ENCODE assay signal across 20 cellular contexts in genomic region chr15:57562220-57562769, GRCh38. TPM values are rescaled to one million over a fixed set of nuclear protein-coding genes. Genes with fewer than 3 reads are reported as not detected.
A peak's percentile ranks its signal among the peaks of the same experiment; 100 is the strongest.
DNase-seq lines count a peak whose midpoint lies in the region; ATAC-seq and TF ChIP-seq lines count a peak whose summit lies in the region.
"Had no signal": no experiment of that assay in that cellular context is flagged by ENCODE, and none has a peak within 500 bp of the region (broad histone marks: within the 10 kb centered on the region; RNA-seq: fewer than 3 reads in every experiment).

No MANE protein-coding gene starts in this region.

- peaks cover 28% of the 10 kb centered on the region for H3K4me1 Mint-ChIP-seq in T-helper 17 cell
- H3K4me1 Mint-ChIP-seq in naive thymus-derived CD4-positive, alpha-beta T cell = peaks cover 12 to 51% (median 43%) of the 10 kb centered on the region in 7 donors
- H3K4me1 Mint-ChIP-seq: brain had no signal

- no peak overlapping the region for H2AK5ac ChIP-seq in IMR-90 (ENCODE audit: low read depth, low read length)

- H4K8ac ChIP-seq in IMR-90 (ENCODE audit: low read depth in 2 of 2, low read length in 2 of 2) = no peak overlapping the region

- H3K9me3 Mint-ChIP-seq in naive thymus-derived CD4-positive, alpha-beta T cell = no peaks in the 10 kb centered on the region

- no peak overlapping the region for H3K56ac ChIP-seq in IMR-90 (ENCODE audit: extremely low read depth, insufficient read depth, low read length)

- H2AFZ ChIP-seq in IMR-90 (replicated peaks; ENCODE audit: low read length, poor library complexity) = peak overlapping the region; percentile 67

- H4K5ac ChIP-seq in IMR-90 (ENCODE audit: low read depth, low read length) = no peak overlapping the region

- no peak overlapping the region for H2BK120ac ChIP-seq in IMR-90 (ENCODE audit: low read depth, low read length)

- H3K4ac ChIP-seq in IMR-90 (ENCODE audit: low read depth, low read length) = no peak overlapping the region

- TF ChIP-seq RAD21 in IMR-90 (IDR thresholded peaks at IDR 0.05; ENCODE audit: low read length) = no peak

- TF ChIP-seq CTCF in IMR-90 (conservative IDR thresholded peaks at IDR 0.05; ENCODE audit: low read depth, low read length) (no peak), fibroblast of pulmonary artery (IDR thresholded peaks at IDR 0.05; ENCODE audit: low read length, missing control alignments) (no peak)

- ATAC-seq in IMR-90 (ENCODE audit: low read depth) = no peak
- no peak for ATAC-seq in T-helper 17 cell
- no peak for ATAC-seq in naive thymus-derived CD4-positive, alpha-beta T cell
- ATAC-seq in GM18868 (IDR thresholded peaks at IDR 0.05; ENCODE audit: unreplicated experiment) = no peak
- ATAC-seq in HG02642 (IDR thresholded peaks at IDR 0.05; ENCODE audit: poor library complexity, unreplicated experiment) = no peak
- ATAC-seq: gastrocnemius medialis had no signal

- H3K14ac ChIP-seq in IMR-90 (replicated peaks; ENCODE audit: low read depth, low read length) = no peak overlapping the region

- H2AK9ac ChIP-seq in IMR-90 (replicated peaks; ENCODE audit: low read depth, low read length, poor library complexity) = no peak overlapping the region

- H3K36me3 Mint-ChIP-seq in T-helper 17 cell (ENCODE audit: low read depth) = no peaks in the 10 kb centered on the region
- no peaks in the 10 kb centered on the region for H3K36me3 Mint-ChIP-seq in naive thymus-derived CD4-positive, alpha-beta T cell
- H3K36me3 Mint-ChIP-seq: brain, CD14-positive monocyte had no signal

- H3K27ac Mint-ChIP-seq in T-helper 17 cell = peak overlapping the region; percentile 77
- peak overlapping the region in 7 of 9 donors; percentile 26 to 94 (median 49) for H3K27ac Mint-ChIP-seq in naive thymus-derived CD4-positive, alpha-beta T cell

- CTCF ChIA-PET in IMR-90 (lab: Yijun Ruan, JAX) = interaction anchor here (0.7 to 1.3 kb wide), 2 partner anchors 20 to 509 kb away, joined by 3 to 4 read pairs; no protein-coding TSS in a partner anchor
- CTCF ChIA-PET in naive thymus-derived CD4-positive, alpha-beta T cell (lab: Charles Lee) = interaction anchor here (1.0 to 1.6 kb wide), 3 partner anchors 24 to 93 kb away, joined by 3 to 7 read pairs (median 6); no protein-coding TSS in a partner anchor

- H3K27me3 Mint-ChIP-seq in T-helper 17 cell = peaks cover 28% of the 10 kb centered on the region
- peaks cover 0 to 5% (median 0%) of the 10 kb centered on the region in 5 donors for H3K27me3 Mint-ChIP-seq in naive thymus-derived CD4-positive, alpha-beta T cell

- H3K79me1 ChIP-seq in IMR-90 (ENCODE audit: low read depth in 1 of 2, low read length in 2 of 2) = no peaks in the 10 kb centered on the region

- H3K18ac ChIP-seq in IMR-90 (ENCODE audit: low read depth, low read length) = no peak overlapping the region

- no TSS peak for BruUV-seq in IMR-90 (replicated peaks; lab: Mats Ljungman, UMichigan)

- H3K4me1 ChIP-seq in IMR-90 (ENCODE audit: control insufficient read depth, insufficient read depth, low read length) = no peaks in the 10 kb centered on the region
- H3K4me1 ChIP-seq in naive thymus-derived CD4-positive, alpha-beta T cell (ENCODE audit: control insufficient read depth in 2 of 2, insufficient read depth in 2 of 2, low read length in 2 of 2) = peaks cover 4 to 15% of the 10 kb centered on the region in 2 donors
- H3K4me1 ChIP-seq: gastrocnemius medialis had no signal

- no peak overlapping the region for H2BK5ac ChIP-seq in IMR-90 (ENCODE audit: low read depth, low read length, poor library complexity, severe bottlenecking)

- WGBS in IMR-90 (ENCODE audit: extremely low coverage in 2 of 2, insufficient read length in 1 of 2), 2 experiments = 37% methylated on average over 5 of the region's 11 CpGs; no CpG with 5 or more reads in 1 of the 2 experiments

- no peak overlapping the region for H3K23ac ChIP-seq in IMR-90 (ENCODE audit: low read depth, low read length)

- TF ChIP-seq POLR2A in IMR-90 (IDR thresholded peaks at IDR 0.05; ENCODE audit: low read depth, low read length) = no peak

- H3K9me3 ChIP-seq in IMR-90 (ENCODE audit: control insufficient read depth, insufficient read depth, low read length) = no peaks in the 10 kb centered on the region
- H3K9me3 ChIP-seq in T-helper 17 cell (ENCODE audit: control insufficient read depth, low read length, poor library complexity, severe bottlenecking) = no peaks in the 10 kb centered on the region
- no peaks in the 10 kb centered on the region for H3K9me3 ChIP-seq in naive thymus-derived CD4-positive, alpha-beta T cell (ENCODE audit: control insufficient read depth in 2 of 3, low read length in 3 of 3)
- H3K9me3 ChIP-seq: gastrocnemius medialis, MG63, ovary had no signal

- H2BK15ac ChIP-seq in IMR-90 (ENCODE audit: low read depth, low read length) = no peak overlapping the region

- H3K36me3 ChIP-seq in IMR-90 (ENCODE audit: control insufficient read depth, insufficient read depth, low read length) = no peaks in the 10 kb centered on the region
- H3K36me3 ChIP-seq in naive thymus-derived CD4-positive, alpha-beta T cell (ENCODE audit: control insufficient read depth in 2 of 3, insufficient read depth in 3 of 3, low read length in 3 of 3) = no peaks in the 10 kb centered on the region
- H3K36me3 ChIP-seq: gastrocnemius medialis, MG63, ovary had no signal

- no peak overlapping the region for H3K9ac ChIP-seq in IMR-90 (ENCODE audit: low read depth, low read length)

- H3K9me1 ChIP-seq in IMR-90 (ENCODE audit: insufficient read depth, low read length) = no peaks in the 10 kb centered on the region

- dilution Hi-C loops in IMR-90 (cut with HindIII; ENCODE audit: low sequenced_read_pairs, unreplicated experiment) = no loop called here

- POLR2A ChIA-PET in IMR-90 (lab: Charles Lee; ENCODE audit: unreplicated experiment) = no interaction called here
- POLR2A ChIA-PET in naive thymus-derived CD4-positive, alpha-beta T cell (lab: Charles Lee) = no interaction called here

- H2BK20ac ChIP-seq in IMR-90 (ENCODE audit: low read depth, low read length) = no peak overlapping the region

- H3K27ac ChIP-seq in IMR-90 (ENCODE audit: insufficient read depth, low read length) = no peak overlapping the region
- no peak overlapping the region for H3K27ac ChIP-seq in naive thymus-derived CD4-positive, alpha-beta T cell (ENCODE audit: low read depth, low read length)
- H3K27ac ChIP-seq: ovary had no signal

- intact Hi-C loops in IMR-90 (cut with micrococcal nuclease) = loop anchor here (10.0 kb wide), 1 partner anchor 513 kb away; no protein-coding TSS in a partner anchor
- intact Hi-C loops in naive thymus-derived CD4-positive, alpha-beta T cell (cut with micrococcal nuclease) = loop anchor here (5.0 to 10.0 kb wide), 4 partner anchors 80 to 623 kb away; partner anchors contain the start of gene POLR2M (in 1 of the 2)

- H4K91ac ChIP-seq in IMR-90 (ENCODE audit: insufficient read depth, low read depth, low read length) = no peak overlapping the region

- DNase-seq in IMR-90 (no peak), T-helper 17 cell (no peak), fibroblast of pulmonary artery (ENCODE audit: low read depth) (peak; percentile 25), D341Med (ENCODE audit: low spot score) (no peak), NCI-H524 treated with DMSO at 0.1 percent for 48 hours (lab: John Stamatoyannopoulos, UW) (no peak)
- DNase-seq in naive thymus-derived CD4-positive, alpha-beta T cell = no peak
- DNase-seq: activated CD8-positive, alpha-beta memory T cell treated with anti-CD3 and anti-CD28 coated beads for 24 hours; activated gamma-delta T cell; gastrocnemius medialis; H7; MG63; midbrain; NCI-H1930; SIG-M5 had no signal

- H3K4me3 ChIP-seq in IMR-90 (ENCODE audit: insufficient read depth, low read depth, low read length) (no peak overlapping the region), fibroblast of pulmonary artery (replicated peaks; ENCODE audit: low read depth, low read length) (no peak overlapping the region)
- no peak overlapping the region for H3K4me3 ChIP-seq in naive thymus-derived CD4-positive, alpha-beta T cell (ENCODE audit: low read length)
- H3K4me3 ChIP-seq: gastrocnemius medialis, MG63, ovary, smooth muscle cell had no signal

- in situ Hi-C loops in IMR-90 (cut with MboI; ENCODE audit: low sequenced_read_pairs) = loop anchor here (10.0 kb wide), 1 partner anchor 303 kb away; no protein-coding TSS in a partner anchor

- H3K4me3 Mint-ChIP-seq in T-helper 17 cell = peak overlapping the region; percentile 41
- peak overlapping the region in 6 of 10 donors; percentile 15 to 67 (median 43) for H3K4me3 Mint-ChIP-seq in naive thymus-derived CD4-positive, alpha-beta T cell
- H3K4me3 Mint-ChIP-seq: brain had no signal

- no peaks in the 10 kb centered on the region for H4K20me1 ChIP-seq in IMR-90 (ENCODE audit: insufficient read depth, low read length)

- H3K4me2 ChIP-seq in IMR-90 (ENCODE audit: low read depth, low read length) = no peak overlapping the region

- H3K27me3 ChIP-seq in IMR-90 (ENCODE audit: control insufficient read depth, insufficient read depth, low read length) = peaks cover 19% of the 10 kb centered on the region
- no peaks in the 10 kb centered on the region for H3K27me3 ChIP-seq in naive thymus-derived CD4-positive, alpha-beta T cell (ENCODE audit: control insufficient read depth in 2 of 2, insufficient read depth in 2 of 2, low read length in 2 of 2)
- H3K27me3 ChIP-seq: gastrocnemius medialis, MG63, ovary had no signal

TF ChIP-seq in IMR-90, 13 proteins besides CTCF, POLR2A, EP300 and RAD21:
- TF ChIP-seq CHD1 (IDR thresholded peaks at IDR 0.05; ENCODE audit: low read depth, low read length) = no peak
- TF ChIP-seq, protein P1, sequence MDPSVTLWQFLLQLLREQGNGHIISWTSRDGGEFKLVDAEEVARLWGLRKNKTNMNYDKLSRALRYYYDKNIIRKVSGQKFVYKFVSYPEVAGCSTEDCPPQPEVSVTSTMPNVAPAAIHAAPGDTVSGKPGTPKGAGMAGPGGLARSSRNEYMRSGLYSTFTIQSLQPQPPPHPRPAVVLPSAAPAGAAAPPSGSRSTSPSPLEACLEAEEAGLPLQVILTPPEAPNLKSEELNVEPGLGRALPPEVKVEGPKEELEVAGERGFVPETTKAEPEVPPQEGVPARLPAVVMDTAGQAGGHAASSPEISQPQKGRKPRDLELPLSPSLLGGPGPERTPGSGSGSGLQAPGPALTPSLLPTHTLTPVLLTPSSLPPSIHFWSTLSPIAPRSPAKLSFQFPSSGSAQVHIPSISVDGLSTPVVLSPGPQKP (IDR thresholded peaks at IDR 0.05; ENCODE audit: borderline replicate concordance, low read depth, low read length) = no peak
- no peak for TF ChIP-seq CEBPB (IDR thresholded peaks at IDR 0.05; ENCODE audit: low read depth, low read length)
- TF ChIP-seq MAZ (IDR thresholded peaks at IDR 0.05; ENCODE audit: borderline replicate concordance, low read depth, low read length) = no peak

RNA-seq across cellular contexts. Expression of gene MYZAP, which starts 29.4 kb away (rescaled TPM):
- total RNA-seq in IMR-90 (2012; rRNA removed) (not detected in 2 replicates), T-helper 17 cell (1 to 10 TPM in 1 of 2 donors, under 1 TPM in 1; 0.15 to 6.2 TPM)
- not detected in 2 replicates for polyA plus RNA-seq in IMR-90 (2012; rRNA removed)
- polyA plus RNA-seq in IMR-90 (2012; cell fraction: cytosol; rRNA removed) = not detected in 2 replicates
- not detected in 2 replicates for polyA plus RNA-seq in IMR-90 (2012; cell fraction: nucleus; rRNA removed; ENCODE audit: low replicate concordance)
- 1 to 10 TPM in 4 of 5 experiments, not detected in 1; 1.1 to 2.2 (median 1.7) TPM for total RNA-seq in naive thymus-derived CD4-positive, alpha-beta T cell
- polyA plus RNA-seq in naive thymus-derived CD4-positive, alpha-beta T cell = 1 to 10 TPM; 4.2 to 9.7 TPM
